In genomic region chr7:92777993-92778392, GRCh38 we compare ENCODE assay signal across 26 cellular contexts. TPM values are rescaled to one million over a fixed set of nuclear protein-coding genes. Genes with fewer than 3 reads are reported as not detected.
DNase-seq lines count a peak whose midpoint lies in the region; FAIRE-seq and TF ChIP-seq lines count a peak whose summit lies in the region.
"Had no signal": no experiment of that assay in that cellular context is flagged by ENCODE, and none has a peak within 500 bp of the region (broad histone marks: within the 10 kb centered on the region; RNA-seq: fewer than 3 reads in every experiment).

No MANE protein-coding gene starts in this region.

- dilution Hi-C loops in mammary epithelial cell (cut with HindIII; ENCODE audit: low sequenced_read_pairs), result no loop called here

- TF ChIP-seq CTCF in MCF 10A (IDR thresholded peaks at IDR 0.05; ENCODE audit: unreplicated experiment), result no peak
- no peak for TF ChIP-seq CTCF in mammary epithelial cell (conservative IDR thresholded peaks at IDR 0.05 in 1 of 2, IDR thresholded peaks at IDR 0.05 in 1 of 2; ENCODE audit: extremely low read depth in 1 of 2, insufficient read depth in 1 of 2, low read depth in 1 of 2, low read length in 2 of 2)
- no peak for TF ChIP-seq CTCF in SK-N-SH (IDR thresholded peaks at IDR 0.05)

- H3K36me3 ChIP-seq in mammary epithelial cell (ENCODE audit: insufficient read depth, low read length), result peaks cover 13% of the 10 kb centered on the region
- H3K36me3 ChIP-seq in SK-N-SH (replicated peaks in 1 of 2; ENCODE audit: control insufficient read depth in 1 of 2, insufficient read depth in 2 of 2, low read length in 1 of 2), result peaks cover 25 to 60% of the 10 kb centered on the region in 2 experiments

- H3K9me2 ChIP-seq in SK-N-SH, result no peaks in the 10 kb centered on the region

- H3K79me2 ChIP-seq in mammary epithelial cell (ENCODE audit: insufficient read depth, low read length) (peaks cover 91% of the 10 kb centered on the region), SK-N-SH (ENCODE audit: insufficient read depth) (peaks cover 98% of the 10 kb centered on the region)

- peaks cover 27% of the 10 kb centered on the region for H3K36me3 Mint-ChIP-seq in MCF 10A (ENCODE audit: insufficient read depth, unreplicated experiment)

- DNase-seq in MCF 10A (ENCODE audit: unreplicated experiment) (no peak), mammary epithelial cell (no peak), SK-N-SH (no peak), NCI-H446 (lab: John Stamatoyannopoulos, UW) (no peak), NCI-H226 (no peak), urothelium cell line (ENCODE audit: low spot score) (no peak)
- no peak for DNase-seq in stimulated activated CD8-positive, alpha-beta memory T cell treated with anti-CD3 and anti-CD28 coated beads, Interleukin-4, amount 100 ng/mL, for 48 hours
- DNase-seq: 8988T; CD4-positive, alpha-beta T cell; HCEC 1CT; KBM-7; NCI-H1048; NCI-H1417 treated with DMSO at 0.1 percent for 48 hours; NCI-H1694 treated with DMSO at 0.1 percent for 48 hours; NCI-H2081; NCI-H2171; NCI-H345; NCI-H524; NCI-H748 treated with DMSO at 0.1 percent for 48 hours; PC-9; SJCRH30 had no signal

- intact Hi-C loops in MCF 10A (cut with micrococcal nuclease) (loop anchor here (2.0 kb wide), 2 partner anchors 55 to 87 kb away; no protein-coding TSS in a partner anchor), mammary epithelial cell (cut with micrococcal nuclease) (no loop called here)

- H2AFZ ChIP-seq in mammary epithelial cell (ENCODE audit: low read depth, low read length) (no peak overlapping the region), SK-N-SH (ENCODE audit: low read depth) (no peak overlapping the region)
- H2AFZ ChIP-seq: PC-9 had no signal

- H3K4me1 Mint-ChIP-seq in MCF 10A (ENCODE audit: insufficient read depth, unreplicated experiment), result peaks cover 32% of the 10 kb centered on the region

- BruUV-seq in MCF 10A (replicated peaks; lab: Mats Ljungman, UMichigan) (no TSS peak), mammary epithelial cell (replicated peaks; lab: Mats Ljungman, UMichigan) (no TSS peak)

- TF ChIP-seq RAD21 in SK-N-SH (IDR thresholded peaks at IDR 0.05; ENCODE audit: low read length), result no peak

- no peaks in the 10 kb centered on the region for H3K27me3 Mint-ChIP-seq in MCF 10A (ENCODE audit: insufficient read depth, unreplicated experiment)
- H3K27me3 Mint-ChIP-seq: CD4-positive, alpha-beta T cell had no signal

- H4K20me1 ChIP-seq in mammary epithelial cell (ENCODE audit: insufficient read depth, low read length) (no peaks in the 10 kb centered on the region), SK-N-SH (ENCODE audit: insufficient read depth) (peaks cover 36% of the 10 kb centered on the region)
- H4K20me1 ChIP-seq: BLaER1 treated with 17β-estradiol and CSF1 and Interleukin-3, amounts not matched to agents 10 nM and 100 nM had no signal

- H3K9me3 ChIP-seq in mammary epithelial cell (replicated peaks; ENCODE audit: insufficient read depth, low read length) (peaks cover 4% of the 10 kb centered on the region), SK-N-SH (no peaks in the 10 kb centered on the region)
- H3K9me3 ChIP-seq: SJCRH30 had no signal

- peak in 1 of 2 experiments; percentile 73; a peak in 1 of 4 replicates for TF ChIP-seq EP300 in SK-N-SH (IDR thresholded peaks at IDR 0.05; ENCODE audit: borderline replicate concordance in 1 of 2, low read depth in 1 of 2, low read length in 1 of 2)

- no peak overlapping the region for H3K4me3 ChIP-seq in mammary epithelial cell (replicated peaks in 1 of 3; ENCODE audit: insufficient read depth in 1 of 3, low read depth in 2 of 3, low read length in 3 of 3)
- no peak overlapping the region for H3K4me3 ChIP-seq in SK-N-SH (ENCODE audit: low read depth in 2 of 2, low read length in 1 of 2)
- H3K4me3 ChIP-seq: BLaER1 treated with 17β-estradiol and CSF1 and Interleukin-3, amounts not matched to agents 10 nM and 100 nM; PC-9; SJCRH30 had no signal

- peaks cover 16% of the 10 kb centered on the region for H3F3A ChIP-seq in SK-N-SH (replicated peaks; ENCODE audit: insufficient read depth)

- FAIRE-seq in endometrium (lab: Jason Lieb, UNC) (peak; percentile 86), urothelium cell line (lab: Jason Lieb, UNC) (no peak)
- FAIRE-seq: D721Med, GM18507, H1 had no signal

- H3K4me3 Mint-ChIP-seq in MCF 10A (ENCODE audit: unreplicated experiment), result no peak overlapping the region
- H3K4me3 Mint-ChIP-seq: CD4-positive, alpha-beta T cell had no signal

- H3K4me2 ChIP-seq in mammary epithelial cell (ENCODE audit: insufficient read depth, low read depth, low read length) (no peak overlapping the region), SK-N-SH (no peak overlapping the region)
- H3K4me2 ChIP-seq: BLaER1 treated with 17β-estradiol and CSF1 and Interleukin-3, amounts not matched to agents 10 nM and 100 nM; PC-9 had no signal

- no peaks in the 10 kb centered on the region for H3K9me3 Mint-ChIP-seq in MCF 10A (ENCODE audit: unreplicated experiment)

- H3K4me1 ChIP-seq in mammary epithelial cell (ENCODE audit: insufficient read depth, low read length), result peaks cover 13% of the 10 kb centered on the region
- H3K4me1 ChIP-seq in SK-N-SH (ENCODE audit: control insufficient read depth in 1 of 2, insufficient read depth in 2 of 2, low read depth in 1 of 2, low read length in 1 of 2), result peaks cover 22 to 32% of the 10 kb centered on the region in 2 experiments

- POLR2A ChIA-PET in MCF 10A (lab: Yijun Ruan, JAX) (interaction anchor here (1.0 to 1.5 kb wide), 4 partner anchors 10 to 32 kb away, joined by 3 to 5 read pairs (median 4); no protein-coding TSS in a partner anchor), SK-N-SH (lab: Yijun Ruan, JAX) (no interaction called here)

- WGBS in mammary epithelial cell (ENCODE audit: low coverage, missing lambda C conversion rate), result 71% methylated on average over 1 of the region's 1 CpG
- WGBS in SK-N-SH (ENCODE audit: low lambda C conversion rate), result 98% methylated on average over 1 of the region's 1 CpG

- in situ Hi-C loops in mammary epithelial cell (cut with MboI; ENCODE audit: low sequenced_read_pairs in 2 of 2), result no loop called here

- no peaks in the 10 kb centered on the region for H3K27me3 ChIP-seq in mammary epithelial cell (ENCODE audit: insufficient read depth, low read length)
- no peaks in the 10 kb centered on the region for H3K27me3 ChIP-seq in SK-N-SH (ENCODE audit: insufficient read depth)
- H3K27me3 ChIP-seq: BLaER1 treated with 17β-estradiol and CSF1 and Interleukin-3, amounts not matched to agents 10 nM and 100 nM; SJCRH30 had no signal

- H3K9ac ChIP-seq in mammary epithelial cell (ENCODE audit: insufficient read depth, low read length), result no peak overlapping the region
- H3K9ac ChIP-seq in SK-N-SH, result no peak overlapping the region
- H3K9ac ChIP-seq: BLaER1 treated with 17β-estradiol and CSF1 and Interleukin-3, amounts not matched to agents 10 nM and 100 nM had no signal

- peak overlapping the region; percentile 12 for H3K27ac Mint-ChIP-seq in MCF 10A (ENCODE audit: low read depth, unreplicated experiment)
- H3K27ac Mint-ChIP-seq: CD4-positive, alpha-beta T cell had no signal

- CTCF ChIA-PET in MCF 10A (lab: Yijun Ruan, JAX), result interaction anchor here (0.5 to 1.0 kb wide), 2 partner anchors 13 to 16 kb away, joined by 3 to 4 read pairs; no protein-coding TSS in a partner anchor
- CTCF ChIA-PET in mammary epithelial cell (lab: Charles Lee; ENCODE audit: low non-redundant PET), result no interaction called here
- CTCF ChIA-PET in SK-N-SH (lab: Yijun Ruan, JAX), result interaction anchor here (1.5 to 1.9 kb wide), 2 partner anchors 13 to 55 kb away, joined by 3 to 16 read pairs; no protein-coding TSS in a partner anchor

- H3K27ac ChIP-seq in mammary epithelial cell (ENCODE audit: insufficient read depth, low read depth, low read length) (no peak overlapping the region), SK-N-SH (ENCODE audit: low read depth in 2 of 2, low read length in 1 of 2) (peak overlapping the region in 1 of 2 experiments; percentile 44; a peak in 2 of 4 replicates)
- H3K27ac ChIP-seq: BLaER1 treated with 17β-estradiol and CSF1 and Interleukin-3, amounts not matched to agents 10 nM and 100 nM; PC-9; SJCRH30 had no signal

TF ChIP-seq in SK-N-SH, 30 proteins besides CTCF, POLR2A, EP300 and RAD21:
- TF ChIP-seq FOXM1 (IDR thresholded peaks at IDR 0.05; ENCODE audit: low read depth) (no peak), RCOR1 (IDR thresholded peaks at IDR 0.05; ENCODE audit: low read length) (peak; percentile 52; the same call in 1 of the 2 replicates), GATA2 (CRISPR knock-in tag; IDR thresholded peaks at IDR 0.05) (0 out of 2 replicates have a peak, but pooled peaks have one; percentile 23)

RNA-seq across cellular contexts. Expression of gene CDK6, which starts 58.4 kb away (rescaled TPM):
- total RNA-seq in MCF 10A (2022) (89.8 and 124 TPM in 2 replicates), mammary epithelial cell (100 to 1,000 TPM; 130 to 171 TPM)
- polyA plus RNA-seq in mammary epithelial cell (49.2 TPM), SK-N-SH (2012; rRNA removed) (30.3 and 33.2 TPM in 2 replicates)
- polyA minus RNA-seq in mammary epithelial cell, result 277 TPM
- polyA plus RNA-seq in SK-N-SH (2012; cell fraction: cytosol; rRNA removed), result 29.6 and 31.5 TPM in 2 replicates
- polyA plus RNA-seq in SK-N-SH (2012; cell fraction: nucleus; rRNA removed), result 53.3 and 69.9 TPM in 2 replicates
